In genomic region chr2:39696838-39697237, GRCh38 we compare ENCODE assay signal across 7 cellular contexts. TPM values are rescaled to one million over a fixed set of nuclear protein-coding genes. Genes with fewer than 3 reads are reported as not detected.
DNase-seq lines count a peak whose midpoint lies in the region; ATAC-seq and TF ChIP-seq lines count a peak whose summit lies in the region.

No MANE protein-coding gene starts in this region.

- POLR2A ChIA-PET in IMR-90 (lab: Charles Lee; ENCODE audit: unreplicated experiment), result no interaction called here
- POLR2A ChIA-PET in SK-N-SH (lab: Yijun Ruan, JAX), result no interaction called here

- no peak overlapping the region for H4K5ac ChIP-seq in IMR-90 (ENCODE audit: low read depth, low read length)

- H3F3A ChIP-seq in SK-N-SH (replicated peaks; ENCODE audit: insufficient read depth), result no peaks in the 10 kb centered on the region

- H3K9me3 ChIP-seq in IMR-90 (ENCODE audit: control insufficient read depth, insufficient read depth, low read length) (peaks cover 8% of the 10 kb centered on the region), SK-N-SH (peaks cover 21% of the 10 kb centered on the region), tibial artery (peaks cover 0 to 15% (median 0%) of the 10 kb centered on the region in 3 donors)

- H2BK15ac ChIP-seq in IMR-90 (ENCODE audit: low read depth, low read length), result no peak overlapping the region

- no peak for TF ChIP-seq POLR2A in IMR-90 (IDR thresholded peaks at IDR 0.05; ENCODE audit: low read depth, low read length)

- no peak for TF ChIP-seq EP300 in SK-N-SH (IDR thresholded peaks at IDR 0.05; ENCODE audit: borderline replicate concordance in 1 of 2, low read depth in 1 of 2, low read length in 1 of 2)

- no peaks in the 10 kb centered on the region for H3K9me2 ChIP-seq in SK-N-SH

- H2BK120ac ChIP-seq in IMR-90 (ENCODE audit: low read depth, low read length), result no peak overlapping the region

- no peak overlapping the region for H2BK20ac ChIP-seq in IMR-90 (ENCODE audit: low read depth, low read length)

- H3K4ac ChIP-seq in IMR-90 (ENCODE audit: low read depth, low read length), result no peak overlapping the region

- TF ChIP-seq CTCF in IMR-90 (conservative IDR thresholded peaks at IDR 0.05; ENCODE audit: low read depth, low read length) (peak; percentile 60), SK-N-SH (IDR thresholded peaks at IDR 0.05) (peak; percentile 68), tibial artery (IDR thresholded peaks at IDR 0.05) (peak; percentile 35 to 60)

- H3K36me3 ChIP-seq in IMR-90 (ENCODE audit: control insufficient read depth, insufficient read depth, low read length) (no peaks in the 10 kb centered on the region), SK-N-SH (replicated peaks in 1 of 2; ENCODE audit: control insufficient read depth in 1 of 2, insufficient read depth in 2 of 2, low read length in 1 of 2) (peaks cover 0 to 5% of the 10 kb centered on the region in 2 experiments), tibial artery (no peaks in the 10 kb centered on the region)

- H2AK9ac ChIP-seq in IMR-90 (replicated peaks; ENCODE audit: low read depth, low read length, poor library complexity), result no peak overlapping the region

- H2AK5ac ChIP-seq in IMR-90 (ENCODE audit: low read depth, low read length), result no peak overlapping the region

- no peak overlapping the region for H3K14ac ChIP-seq in IMR-90 (replicated peaks; ENCODE audit: low read depth, low read length)

- no peaks in the 10 kb centered on the region for H3K27me3 ChIP-seq in IMR-90 (ENCODE audit: control insufficient read depth, insufficient read depth, low read length)
- no peaks in the 10 kb centered on the region for H3K27me3 ChIP-seq in SK-N-SH (ENCODE audit: insufficient read depth)
- no peaks in the 10 kb centered on the region for H3K27me3 ChIP-seq in tibial artery

- no peak overlapping the region for H2AFZ ChIP-seq in IMR-90 (replicated peaks; ENCODE audit: low read length, poor library complexity)
- no peak overlapping the region for H2AFZ ChIP-seq in SK-N-SH (ENCODE audit: low read depth)

- H3K9me1 ChIP-seq in IMR-90 (ENCODE audit: insufficient read depth, low read length), result peaks cover 9% of the 10 kb centered on the region

- H4K91ac ChIP-seq in IMR-90 (ENCODE audit: insufficient read depth, low read depth, low read length), result no peak overlapping the region

- no peak overlapping the region for H3K4me2 ChIP-seq in IMR-90 (ENCODE audit: low read depth, low read length)
- no peak overlapping the region for H3K4me2 ChIP-seq in SK-N-SH

- WGBS in IMR-90 (ENCODE audit: extremely low coverage in 2 of 2, insufficient read length in 1 of 2), 2 experiments, result no CpG with 5 or more reads among the region's 1 CpG
- WGBS in SK-N-SH (ENCODE audit: low lambda C conversion rate), result 85% methylated on average over 1 of the region's 1 CpG

- in situ Hi-C loops in IMR-90 (cut with MboI; ENCODE audit: low sequenced_read_pairs), result loop anchor here (5.0 to 25.0 kb wide), 2 partner anchors 180 to 335 kb away; no protein-coding TSS in a partner anchor

- no peak overlapping the region for H3K4me3 ChIP-seq in IMR-90 (ENCODE audit: insufficient read depth, low read depth, low read length)
- no peak overlapping the region for H3K4me3 ChIP-seq in SK-N-SH (ENCODE audit: low read depth in 2 of 2, low read length in 1 of 2)
- no peak overlapping the region for H3K4me3 ChIP-seq in tibial artery

- no peaks in the 10 kb centered on the region for H3K79me2 ChIP-seq in SK-N-SH (ENCODE audit: insufficient read depth)

- H4K8ac ChIP-seq in IMR-90 (ENCODE audit: low read depth in 2 of 2, low read length in 2 of 2), result no peak overlapping the region

- CTCF ChIA-PET in IMR-90 (lab: Yijun Ruan, JAX) (interaction anchor here (0.9 to 2.1 kb wide), 9 partner anchors 11 to 260 kb away, joined by 3 to 20 read pairs (median 3); partner anchors contain the start of gene MAP4K3), SK-N-SH (lab: Yijun Ruan, JAX) (interaction anchor here (0.6 to 4.0 kb wide), 41 partner anchors 8 to 640 kb away, joined by 3 to 53 read pairs (median 3); no protein-coding TSS in a partner anchor)

- no peak overlapping the region for H2BK5ac ChIP-seq in IMR-90 (ENCODE audit: low read depth, low read length, poor library complexity, severe bottlenecking)

- peaks cover 10% of the 10 kb centered on the region for H3K4me1 ChIP-seq in IMR-90 (ENCODE audit: control insufficient read depth, insufficient read depth, low read length)
- H3K4me1 ChIP-seq in SK-N-SH (ENCODE audit: control insufficient read depth in 1 of 2, insufficient read depth in 2 of 2, low read depth in 1 of 2, low read length in 1 of 2), result peaks cover 0 to 6% of the 10 kb centered on the region in 2 experiments; a peak in 1 of 4 replicates
- peaks cover 0 to 33% (median 9%) of the 10 kb centered on the region in 4 donors for H3K4me1 ChIP-seq in tibial artery

- dilution Hi-C loops in IMR-90 (cut with HindIII; ENCODE audit: low sequenced_read_pairs, unreplicated experiment), result no loop called here

- no peak overlapping the region for H3K23ac ChIP-seq in IMR-90 (ENCODE audit: low read depth, low read length)

- ATAC-seq in IMR-90 (ENCODE audit: low read depth) (peak; percentile 68), left ventricle myocardium superior (peak; percentile 73), HG03378 (IDR thresholded peaks at IDR 0.05; ENCODE audit: unreplicated experiment) (no peak)

- peak; percentile 69 for TF ChIP-seq RAD21 in IMR-90 (IDR thresholded peaks at IDR 0.05; ENCODE audit: low read length)
- TF ChIP-seq RAD21 in SK-N-SH (IDR thresholded peaks at IDR 0.05; ENCODE audit: low read length), result peak; percentile 79

- H3K9ac ChIP-seq in IMR-90 (ENCODE audit: low read depth, low read length) (no peak overlapping the region), SK-N-SH (no peak overlapping the region)

- no peak overlapping the region for H3K56ac ChIP-seq in IMR-90 (ENCODE audit: extremely low read depth, insufficient read depth, low read length)

- no TSS peak for BruUV-seq in IMR-90 (replicated peaks; lab: Mats Ljungman, UMichigan)

- no peaks in the 10 kb centered on the region for H3K79me1 ChIP-seq in IMR-90 (ENCODE audit: low read depth in 1 of 2, low read length in 2 of 2)

- H4K20me1 ChIP-seq in IMR-90 (ENCODE audit: insufficient read depth, low read length), result no peaks in the 10 kb centered on the region
- H4K20me1 ChIP-seq in SK-N-SH (ENCODE audit: insufficient read depth), result no peaks in the 10 kb centered on the region

- H3K27ac ChIP-seq in IMR-90 (ENCODE audit: insufficient read depth, low read length) (no peak overlapping the region), SK-N-SH (ENCODE audit: low read depth in 2 of 2, low read length in 1 of 2) (no peak overlapping the region), tibial artery (peak overlapping the region; percentile 20 to 38)

- DNase-seq in IMR-90 (peak; percentile 87), SK-N-SH (peak; percentile 28), left ventricle myocardium superior (no peak), tibial artery (no peak), T-helper 2 cell (no peak), ecto neural progenitor cell (ENCODE audit: low spot score) (no peak)

- H3K18ac ChIP-seq in IMR-90 (ENCODE audit: low read depth, low read length), result no peak overlapping the region; the same call in 1 of the 2 replicates

- intact Hi-C loops in IMR-90 (cut with micrococcal nuclease) (loop anchor here (1.0 to 10.0 kb wide), 6 partner anchors 36 to 412 kb away; partner anchors contain the start of gene MAP4K3), left ventricle myocardium superior (cut with micrococcal nuclease) (loop anchor here (5.0 kb wide), 2 partner anchors 105 to 185 kb away; no protein-coding TSS in a partner anchor), tibial artery (cut with DNase I; ENCODE audit: low total_unique reads) (no loop called here)

TF ChIP-seq in IMR-90, 13 proteins besides CTCF, POLR2A, EP300 and RAD21:
- TF ChIP-seq CHD1 (IDR thresholded peaks at IDR 0.05; ENCODE audit: low read depth, low read length) (no peak), BHLHE40 (IDR thresholded peaks at IDR 0.05; ENCODE audit: low read depth, low read length) (no peak), SMC3 (IDR thresholded peaks at IDR 0.05; ENCODE audit: low read depth, low read length) (peak; percentile 74), FOS (IDR thresholded peaks at IDR 0.05; ENCODE audit: low read depth, low read length) (no peak), RCOR1 (IDR thresholded peaks at IDR 0.05; ENCODE audit: insufficient replicate concordance, low read length) (no peak), CEBPB (IDR thresholded peaks at IDR 0.05; ENCODE audit: low read depth, low read length) (no peak)

TF ChIP-seq in SK-N-SH, 30 proteins besides CTCF, POLR2A, EP300 and RAD21:
- TF ChIP-seq SMC3 (IDR thresholded peaks at IDR 0.05; ENCODE audit: low read depth, low read length), result peak; percentile 62
- TF ChIP-seq SIN3A (IDR thresholded peaks at IDR 0.05; ENCODE audit: borderline replicate concordance, low read depth, low read length), result no peak

RNA-seq across cellular contexts. Expression of gene TMEM178A, which starts 31.1 kb away (rescaled TPM):
- total RNA-seq in IMR-90 (2012; rRNA removed), result 0.18 and 0.28 TPM in 2 replicates
- 1.1 and 1.8 TPM in 2 replicates for polyA plus RNA-seq in IMR-90 (2012; rRNA removed)
- 0.24 and 0.34 TPM in 2 replicates for polyA plus RNA-seq in IMR-90 (2012; cell fraction: cytosol; rRNA removed)
- 20.8 and 51.8 TPM in 2 replicates for polyA plus RNA-seq in IMR-90 (2012; cell fraction: nucleus; rRNA removed; ENCODE audit: low replicate concordance)
- polyA plus RNA-seq in SK-N-SH (2012; rRNA removed), result 0.60 and 0.84 TPM in 2 replicates
- 0.09 and 0.12 TPM in 2 replicates for polyA plus RNA-seq in SK-N-SH (2012; cell fraction: cytosol; rRNA removed)
- 7.5 and 10.3 TPM in 2 replicates for polyA plus RNA-seq in SK-N-SH (2012; cell fraction: nucleus; rRNA removed)
- total RNA-seq in left ventricle myocardium superior, result 3.2 TPM

Comparison
In these comparisons a context has a peak if more than half of its experiments do, and no peak if none do; other contexts are left out.
1. DNase-seq: peak in IMR-90 (single experiment) and SK-N-SH (single experiment); none in left ventricle myocardium superior (single experiment), tibial artery (0 of 2), T-helper 2 cell (0 of 5) and ecto neural progenitor cell (single experiment).
2. H3K27ac ChIP-seq: peak in tibial artery (2 of 2); none in IMR-90 (single experiment) and SK-N-SH (0 of 2).
3. Peak in every context shown above with its lines, with median percentiles within 50 percentile points of each other: CTCF ChIP-seq.